ENCODE assay signal across 30 cellular contexts in the genomic region with DNA sequence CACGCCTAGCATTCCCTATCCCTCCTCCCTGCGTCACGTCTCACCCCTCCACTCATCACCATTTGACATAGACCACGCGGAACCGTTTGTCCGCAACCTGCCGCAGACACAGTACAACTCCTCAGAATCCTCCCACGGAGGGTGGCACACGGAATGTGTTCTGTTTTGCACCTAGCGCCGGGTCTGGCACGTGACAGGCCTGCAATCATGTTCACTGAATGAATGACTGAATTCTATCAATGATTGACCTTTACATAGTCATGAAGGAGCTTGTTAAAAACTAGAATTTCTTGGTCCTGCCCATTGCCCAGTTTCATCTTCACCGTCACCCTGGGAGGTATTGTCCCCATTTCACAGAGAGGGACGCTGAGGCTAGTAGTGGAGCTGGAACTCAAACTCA. TPM values are rescaled to one million over a fixed set of nuclear protein-coding genes. Genes with fewer than 3 reads are reported as not detected.
"Had no signal": no experiment of that assay in that cellular context is flagged by ENCODE, and none has a peak within 500 bp of the region (broad histone marks: within the 10 kb centered on the region; RNA-seq: fewer than 3 reads in every experiment).

No MANE protein-coding gene starts in this region.

- H3K4me3 ChIP-seq: SJCRH30, SK-N-MC had no signal

- H3K4me1 ChIP-seq: SJCRH30 had no signal

- H3K9me3 ChIP-seq: SJCRH30 had no signal

- FAIRE-seq: RCC 7860 had no signal

- H3K36me3 ChIP-seq: SJCRH30, WERI-Rb-1 had no signal

- H3K27ac ChIP-seq: RWPE1, SJCRH30, SK-N-MC, WERI-Rb-1 had no signal

- DNase-seq: activated CD4-positive, alpha-beta T cell treated with anti-CD3 and anti-CD28 coated beads, Interleukin-2, amount 10 ng/mL, durations not matched to agents 24 days and 14 days; activated CD4-positive, alpha-beta T cell treated with anti-CD3 and anti-CD28 coated beads, Interleukin-2, amount 50 U/mL, for 48 hours; activated CD4-positive, CD25-positive, alpha-beta regulatory T cell; activated CD8-positive, alpha-beta T cell treated with anti-CD3 and anti-CD28 coated beads, Interleukin-2, amount 10 ng/mL, durations not matched to agents 7 days and 5 days; activated gamma-delta T cell; activated naive CD4-positive, alpha-beta T cell treated with Interleukin-2 at 50 U/mL for 16 hours; activated naive CD8-positive, alpha-beta T cell treated with anti-CD3 and anti-CD28 coated beads, Interleukin-2, amount 50 U/mL, for 24 hours; activated T-cell treated with anti-CD3 and anti-CD28 coated beads, Interleukin-2, amount 50 U/mL, for 24 hours; anterior cingulate cortex; Karpas-422; KBM-7; NCI-H1105; NCI-H1417 treated with DMSO at 0.1 percent for 48 hours; NCI-H1930; NCI-H2081 treated with DMSO at 0.1 percent for 48 hours; NCI-H345; NCI-H524 treated with DMSO at 0.1 percent for 48 hours; PC-3; SJCRH30; T1000; WERI-Rb-1 had no signal

- ATAC-seq: activated CD8-positive, alpha-beta T cell treated with anti-CD3 and anti-CD28 coated beads, Interleukin-2, amount 10 ng/mL, durations not matched to agents 7 days and 5 days; activated naive CD8-positive, alpha-beta T cell treated with anti-CD3 and anti-CD28 coated beads, Interleukin-2, amount 50 U/mL, for 24 hours; PC-3; Right ventricle myocardium inferior had no signal

RNA-seq across cellular contexts. Expression of a gene that starts 4.7 kb away (rescaled TPM):
- total RNA-seq: activated CD4-positive, alpha-beta T cell treated with anti-CD3 and anti-CD28 coated beads, Interleukin-2, amount 10 ng/mL, durations not matched to agents 24 days and 14 days; activated CD8-positive, alpha-beta T cell treated with anti-CD3 and anti-CD28 coated beads, Interleukin-2, amount 10 ng/mL, durations not matched to agents 7 days and 5 days; bronchial epithelial cell; MCF 10A; NCI-H460; PC-3; SJCRH30; T-helper 1 cell treated with Interleukin-12 subunit alpha and Interleukin-12 subunit beta and Interleukin-4 antibody, amounts not matched to agents 30 ng/mL and 1 ng/mL, for 36 hours; T-helper 2 cell treated with Interferon-gamma antibody and Interleukin-4, amounts not matched to agents 100 ng/mL and 5 ng/mL, for 36 hours had no signal

RNA-seq across cellular contexts. Expression of a gene that starts 53.4 kb away (rescaled TPM):
- total RNA-seq: activated CD4-positive, alpha-beta T cell treated with anti-CD3 and anti-CD28 coated beads, Interleukin-2, amount 10 ng/mL, durations not matched to agents 24 days and 14 days; PC-3 had no signal
